In genomic region chr10:13439313-13439712, GRCh38 we compare ENCODE assay signal across 15 cellular contexts.
A peak's percentile ranks its signal among the peaks of the same experiment; 100 is the strongest.
DNase-seq lines count a peak whose midpoint lies in the region; ATAC-seq, FAIRE-seq and TF ChIP-seq lines count a peak whose summit lies in the region.
"Had no signal": no experiment of that assay in that cellular context is flagged by ENCODE, and none has a peak within 500 bp of the region (broad histone marks: within the 10 kb centered on the region; RNA-seq: fewer than 3 reads in every experiment).

No MANE protein-coding gene starts in this region.

- no peak for ATAC-seq in natural killer cell treated with Interleukin-12 subunit alpha and Interleukin-12 subunit beta and Interleukin-15 and Interleukin-18, amount 100 ng/mL, for 72 hours
- no peak for ATAC-seq in HG02588 (IDR thresholded peaks at IDR 0.05; ENCODE audit: unreplicated experiment)

- H3K27me3 Mint-ChIP-seq in natural killer cell treated with Interleukin-12 subunit alpha and Interleukin-12 subunit beta and Interleukin-15 and Interleukin-18, amount 100 ng/mL, for 72 hours: peaks cover 40 to 58% of the 10 kb centered on the region in 2 donors

- no peak for FAIRE-seq in kidney (lab: Jason Lieb, UNC)

- peak overlapping the region; percentile 71 to 92 (median 84); a peak in 20 of 22 replicates for H3K4me2 ChIP-seq in BLaER1 treated with 17β-estradiol and CSF1 and Interleukin-3, amounts not matched to agents 10 nM and 100 nM

- intact Hi-C loops in dorsolateral prefrontal cortex (cut with DNase I) (loop anchor here in 1 of 2 donors (5.0 kb wide), 1 partner anchor 67 kb away; no protein-coding TSS in a partner anchor), kidney (cut with DNase I) (no loop called here)

- peaks cover 24 to 37% (median 32%) of the 10 kb centered on the region in 11 experiments for H3K27me3 ChIP-seq in BLaER1 treated with 17β-estradiol and CSF1 and Interleukin-3, amounts not matched to agents 10 nM and 100 nM
- H3K27me3 ChIP-seq in HUES6 (ENCODE audit: control insufficient read depth, insufficient read depth, low read length) (peaks cover 37% of the 10 kb centered on the region), dorsolateral prefrontal cortex (peaks cover 0 to 40% (median 8%) of the 10 kb centered on the region in 45 donors)
- H3K27me3 ChIP-seq: ascending aorta, thyroid gland had no signal

- peak overlapping the region; percentile 32 for H3K4me3 Mint-ChIP-seq in natural killer cell treated with Interleukin-12 subunit alpha and Interleukin-12 subunit beta and Interleukin-15 and Interleukin-18, amount 100 ng/mL, for 72 hours

- no peaks in the 10 kb centered on the region for H3K9me3 Mint-ChIP-seq in natural killer cell treated with Interleukin-12 subunit alpha and Interleukin-12 subunit beta and Interleukin-15 and Interleukin-18, amount 100 ng/mL, for 72 hours

- TF ChIP-seq CTCF in dorsolateral prefrontal cortex (IDR thresholded peaks at IDR 0.05 in 54 of 56, conservative IDR thresholded peaks at IDR 0.05 in 2 of 56; ENCODE audit: low read depth in 1 of 56, partially characterized antibody in 56 of 56): no peak
- TF ChIP-seq CTCF in GM10266 (IDR thresholded peaks at IDR 0.05; ENCODE audit: control insufficient read depth, insufficient read depth, low read depth, missing control alignments): no peak
- TF ChIP-seq CTCF in kidney (IDR thresholded peaks at IDR 0.05; ENCODE audit: borderline replicate concordance, extremely low read depth, insufficient read depth): no peak

- peaks cover 0 to 6% (median 0%) of the 10 kb centered on the region in 11 experiments; a peak in 2 of 22 replicates for H4K20me1 ChIP-seq in BLaER1 treated with 17β-estradiol and CSF1 and Interleukin-3, amounts not matched to agents 10 nM and 100 nM

- H3K9me3 ChIP-seq in BLaER1 treated with 17β-estradiol and CSF1 and Interleukin-3, amounts not matched to agents 10 nM and 100 nM (replicated peaks in 1 of 11): no peaks in the 10 kb centered on the region
- H3K9me3 ChIP-seq in HUES6 (ENCODE audit: control insufficient read depth, insufficient read depth, low read depth, low read length) (no peaks in the 10 kb centered on the region), kidney (ENCODE audit: control insufficient read depth in 1 of 2, low read length in 2 of 2) (no peaks in the 10 kb centered on the region)
- H3K9me3 ChIP-seq: ascending aorta, prostate gland, thyroid gland had no signal

- H3K4me1 ChIP-seq in BLaER1 treated with 17β-estradiol and CSF1 and Interleukin-3, amounts not matched to agents 10 nM and 100 nM: peaks cover 7 to 13% (median 11%) of the 10 kb centered on the region in 10 experiments; a peak in 18 of 20 replicates
- H3K4me1 ChIP-seq in HUES6 (ENCODE audit: control insufficient read depth, insufficient read depth, low read length): peaks cover 6% of the 10 kb centered on the region
- peaks cover 7 to 11% of the 10 kb centered on the region in 2 donors for H3K4me1 ChIP-seq in kidney (ENCODE audit: control insufficient read depth in 1 of 2, insufficient read depth in 1 of 2, low read depth in 1 of 2, low read length in 2 of 2)

- H3K27ac ChIP-seq in BLaER1 treated with 17β-estradiol and CSF1 and Interleukin-3, amounts not matched to agents 10 nM and 100 nM: no peak overlapping the region
- H3K27ac ChIP-seq in HUES6 (ENCODE audit: low read depth, low read length) (no peak overlapping the region), dorsolateral prefrontal cortex (peak overlapping the region in 1 of 59 donors; percentile 44), kidney (ENCODE audit: low read depth in 2 of 2, low read length in 2 of 2) (no peak overlapping the region)
- H3K27ac ChIP-seq: ascending aorta, prostate gland, SK-N-MC, thyroid gland had no signal

- H3K9ac ChIP-seq in BLaER1 treated with 17β-estradiol and CSF1 and Interleukin-3, amounts not matched to agents 10 nM and 100 nM: no peak overlapping the region
- no peak overlapping the region for H3K9ac ChIP-seq in HUES6 (ENCODE audit: low read length)
- no peak overlapping the region for H3K9ac ChIP-seq in kidney (ENCODE audit: low read length in 2 of 2)

- no peak for DNase-seq in dorsolateral prefrontal cortex
- DNase-seq in natural killer cell treated with Interleukin-12 subunit alpha and Interleukin-12 subunit beta and Interleukin-15 and Interleukin-18, amount 100 ng/mL, for 72 hours (ENCODE audit: low spot score): no peak
- DNase-seq in retina: no peak
- no peak for DNase-seq in GM10266 (ENCODE audit: extremely low spot score)
- DNase-seq in kidney: no peak
- DNase-seq: DMS153, NCI-H1048, NCI-H774 had no signal

- peak overlapping the region in 3 of 10 experiments; percentile 40 to 63 (median 42); a peak in 4 of 20 replicates for H3K4me3 ChIP-seq in BLaER1 treated with 17β-estradiol and CSF1 and Interleukin-3, amounts not matched to agents 10 nM and 100 nM
- H3K4me3 ChIP-seq in HUES6 (ENCODE audit: low read depth, low read length) (peak overlapping the region; percentile 57), dorsolateral prefrontal cortex (peak overlapping the region in 36 of 59 donors; percentile 35 to 69 (median 56)), kidney (ENCODE audit: low read length in 2 of 2) (peak overlapping the region in 1 of 2 donors; percentile 49)

- no peak overlapping the region for H3K27ac Mint-ChIP-seq in natural killer cell treated with Interleukin-12 subunit alpha and Interleukin-12 subunit beta and Interleukin-15 and Interleukin-18, amount 100 ng/mL, for 72 hours

- no peaks in the 10 kb centered on the region for H3K36me3 ChIP-seq in BLaER1 treated with 17β-estradiol and CSF1 and Interleukin-3, amounts not matched to agents 10 nM and 100 nM
- H3K36me3 ChIP-seq in HUES6 (ENCODE audit: control insufficient read depth, insufficient read depth, low read length): no peaks in the 10 kb centered on the region
- no peaks in the 10 kb centered on the region for H3K36me3 ChIP-seq in kidney (ENCODE audit: control insufficient read depth in 1 of 2, insufficient read depth in 2 of 2, low read length in 2 of 2)
- H3K36me3 ChIP-seq: ascending aorta, prostate gland, thyroid gland had no signal

- H3K4me1 Mint-ChIP-seq in natural killer cell treated with Interleukin-12 subunit alpha and Interleukin-12 subunit beta and Interleukin-15 and Interleukin-18, amount 100 ng/mL, for 72 hours (ENCODE audit: low read depth in 2 of 2): peaks cover 5% of the 10 kb centered on the region in 2 donors

- no peaks in the 10 kb centered on the region for H3K36me3 Mint-ChIP-seq in natural killer cell treated with Interleukin-12 subunit alpha and Interleukin-12 subunit beta and Interleukin-15 and Interleukin-18, amount 100 ng/mL, for 72 hours
